In genomic region chr11:118055966-118056365, GRCh38 we compare ENCODE assay signal across 20 cellular contexts. TPM values are rescaled to one million over a fixed set of nuclear protein-coding genes. Genes with fewer than 3 reads are reported as not detected.
DNase-seq lines count a peak whose midpoint lies in the region; ATAC-seq and TF ChIP-seq lines count a peak whose summit lies in the region.
"Had no signal": no experiment of that assay in that cellular context is flagged by ENCODE, and none has a peak within 500 bp of the region (broad histone marks: within the 10 kb centered on the region; RNA-seq: fewer than 3 reads in every experiment).

No MANE protein-coding gene starts in this region.

- H3K27me3 ChIP-seq in left ventricle myocardium inferior (ENCODE audit: low read depth) (no peaks in the 10 kb centered on the region), sigmoid colon (no peaks in the 10 kb centered on the region)

- no peak overlapping the region for H3K4me3 ChIP-seq in left ventricle myocardium inferior
- no peak overlapping the region for H3K4me3 ChIP-seq in sigmoid colon

- H3K4me1 ChIP-seq in left ventricle myocardium inferior = peaks cover 6% of the 10 kb centered on the region
- H3K4me1 ChIP-seq in sigmoid colon = no peaks in the 10 kb centered on the region

- no peaks in the 10 kb centered on the region for H3K9me3 Mint-ChIP-seq in dendritic cell treated with granulocyte-macrophage colony-stimulating factor and Interleukin-4, amounts not matched to agents 40 ng/mL and 50 ng/mL, for 4 days
- H3K9me3 Mint-ChIP-seq in nephron progenitor cell = no peaks in the 10 kb centered on the region

- H3K27ac Mint-ChIP-seq in dendritic cell treated with granulocyte-macrophage colony-stimulating factor and Interleukin-4, amounts not matched to agents 40 ng/mL and 50 ng/mL, for 4 days = peak overlapping the region; percentile 2
- H3K27ac Mint-ChIP-seq in nephron progenitor cell = no peak overlapping the region

- H3K9me3 ChIP-seq in left ventricle myocardium inferior (replicated peaks) (no peaks in the 10 kb centered on the region), sigmoid colon (no peaks in the 10 kb centered on the region)

- intact Hi-C loops in left ventricle myocardium superior (cut with micrococcal nuclease) (loop anchor here (10.0 kb wide), 1 partner anchor 241 kb away; no protein-coding TSS in a partner anchor), left ventricle myocardium inferior (cut with micrococcal nuclease) (loop anchor here (10.0 kb wide), 1 partner anchor 251 kb away; no protein-coding TSS in a partner anchor), sigmoid colon (cut with DNase I) (no loop called here)
- intact Hi-C loops in dendritic cell treated with granulocyte-macrophage colony-stimulating factor and Interleukin-4, amounts not matched to agents 40 ng/mL and 50 ng/mL, for 4 days (cut with micrococcal nuclease) = no loop called here

- DNase-seq in left ventricle myocardium superior (peak; percentile 15), left ventricle myocardium inferior (no peak), sigmoid colon (peak; percentile 46), ureter (ENCODE audit: low spot score) (peak; percentile 34), NCI-H128 (lab: John Stamatoyannopoulos, UW; ENCODE audit: unreplicated experiment) (no peak), nephron progenitor cell (no peak)
- DNase-seq: C1 segment of cervical spinal cord, DMS79 treated with DMSO at 0.1 percent for 48 hours, KG1, MV-4-11, NCI-H1417, NCI-H187, NCI-H2107, NCI-H2227 treated with DMSO at 0.1 percent for 48 hours, NCI-H510A treated with DMSO at 0.1 percent for 48 hours, NCI-H82, OCI-M1, Right ventricle myocardium superior had no signal

- no peak for ATAC-seq in left ventricle myocardium superior

- TF ChIP-seq CTCF in left ventricle myocardium inferior (IDR thresholded peaks at IDR 0.05; ENCODE audit: borderline replicate concordance) (no peak), sigmoid colon (IDR thresholded peaks at IDR 0.05) (no peak), nephron progenitor cell (IDR thresholded peaks at IDR 0.05) (no peak)

- no peak overlapping the region for H3K4me3 Mint-ChIP-seq in dendritic cell treated with granulocyte-macrophage colony-stimulating factor and Interleukin-4, amounts not matched to agents 40 ng/mL and 50 ng/mL, for 4 days
- no peak overlapping the region for H3K4me3 Mint-ChIP-seq in nephron progenitor cell

- H3K36me3 Mint-ChIP-seq in dendritic cell treated with granulocyte-macrophage colony-stimulating factor and Interleukin-4, amounts not matched to agents 40 ng/mL and 50 ng/mL, for 4 days (ENCODE audit: low read depth) = no peaks in the 10 kb centered on the region
- no peaks in the 10 kb centered on the region for H3K36me3 Mint-ChIP-seq in nephron progenitor cell (ENCODE audit: low read depth)

- no peak for TF ChIP-seq EP300 in sigmoid colon (IDR thresholded peaks at IDR 0.05)

- WGBS in sigmoid colon, 2 donors = 96 to 97% methylated on average over 7 of the region's 7 CpGs

- H3K27me3 Mint-ChIP-seq in dendritic cell treated with granulocyte-macrophage colony-stimulating factor and Interleukin-4, amounts not matched to agents 40 ng/mL and 50 ng/mL, for 4 days = peaks cover 19% of the 10 kb centered on the region
- H3K27me3 Mint-ChIP-seq in nephron progenitor cell (ENCODE audit: low read depth, poor library complexity) = peaks cover 51% of the 10 kb centered on the region

- no peaks in the 10 kb centered on the region for H3K36me3 ChIP-seq in left ventricle myocardium inferior
- H3K36me3 ChIP-seq in sigmoid colon = no peaks in the 10 kb centered on the region

- H3K4me1 Mint-ChIP-seq in dendritic cell treated with granulocyte-macrophage colony-stimulating factor and Interleukin-4, amounts not matched to agents 40 ng/mL and 50 ng/mL, for 4 days (ENCODE audit: low read depth) = peaks cover 69% of the 10 kb centered on the region
- peaks cover 31% of the 10 kb centered on the region for H3K4me1 Mint-ChIP-seq in nephron progenitor cell

- TF ChIP-seq POLR2A in sigmoid colon (IDR thresholded peaks at IDR 0.05) = no peak

- H3K27ac ChIP-seq in left ventricle myocardium inferior (replicated peaks) (no peak overlapping the region), sigmoid colon (no peak overlapping the region)

RNA-seq across cellular contexts. Expression of gene TMPRSS4, which starts 20.9 kb away (rescaled TPM):
- total RNA-seq in left ventricle myocardium superior (not detected), left ventricle myocardium inferior (0.30 TPM), sigmoid colon (1 to 10 TPM in 1 of 4 donors, not detected in 3; 1.4 TPM), ureter (224 TPM)
- 100 to 1,000 TPM in 2 of 3 donors, 10 to 100 TPM in 1; 68.5 to 134 (median 101) TPM for polyA plus RNA-seq in sigmoid colon
- total RNA-seq: Right ventricle myocardium superior had no signal

RNA-seq across cellular contexts. Expression of gene SMIM35, which starts 30.8 kb away (rescaled TPM):
- not detected for total RNA-seq in left ventricle myocardium superior
- not detected for total RNA-seq in left ventricle myocardium inferior
- total RNA-seq in sigmoid colon = not detected
- under 1 TPM in 1 of 3 donors, not detected in 2; 0.28 TPM for polyA plus RNA-seq in sigmoid colon
- total RNA-seq in ureter = 0.13 TPM
- total RNA-seq: HT-29, Right ventricle myocardium superior had no signal

Comparison
In these comparisons a context has a peak if more than half of its experiments do, and no peak if none do; other contexts are left out.
1. DNase-seq: peak in left ventricle myocardium superior (single experiment), sigmoid colon (single experiment) and ureter (single experiment); none in left ventricle myocardium inferior (single experiment), NCI-H128 (single experiment) and nephron progenitor cell (single experiment).
2. RNA of gene TMPRSS4, which starts 20.9 kb away (total RNA-seq): 224 TPM in ureter (single experiment); 0.30 TPM in left ventricle myocardium inferior (single experiment), not detected in left ventricle myocardium superior (single experiment) and 1.4 TPM in sigmoid colon; every median in the first group is over 10 times any median in the second.
3. intact Hi-C loops: an anchor here in left ventricle myocardium superior (10.0 kb wide) and left ventricle myocardium inferior (10.0 kb wide); none called in dendritic cell treated with granulocyte-macrophage colony-stimulating factor and Interleukin-4, amounts not matched to agents 40 ng/mL and 50 ng/mL, for 4 days and sigmoid colon.